Comparison of ENCODE assay signal across 8 cellular contexts in the genomic region with DNA sequence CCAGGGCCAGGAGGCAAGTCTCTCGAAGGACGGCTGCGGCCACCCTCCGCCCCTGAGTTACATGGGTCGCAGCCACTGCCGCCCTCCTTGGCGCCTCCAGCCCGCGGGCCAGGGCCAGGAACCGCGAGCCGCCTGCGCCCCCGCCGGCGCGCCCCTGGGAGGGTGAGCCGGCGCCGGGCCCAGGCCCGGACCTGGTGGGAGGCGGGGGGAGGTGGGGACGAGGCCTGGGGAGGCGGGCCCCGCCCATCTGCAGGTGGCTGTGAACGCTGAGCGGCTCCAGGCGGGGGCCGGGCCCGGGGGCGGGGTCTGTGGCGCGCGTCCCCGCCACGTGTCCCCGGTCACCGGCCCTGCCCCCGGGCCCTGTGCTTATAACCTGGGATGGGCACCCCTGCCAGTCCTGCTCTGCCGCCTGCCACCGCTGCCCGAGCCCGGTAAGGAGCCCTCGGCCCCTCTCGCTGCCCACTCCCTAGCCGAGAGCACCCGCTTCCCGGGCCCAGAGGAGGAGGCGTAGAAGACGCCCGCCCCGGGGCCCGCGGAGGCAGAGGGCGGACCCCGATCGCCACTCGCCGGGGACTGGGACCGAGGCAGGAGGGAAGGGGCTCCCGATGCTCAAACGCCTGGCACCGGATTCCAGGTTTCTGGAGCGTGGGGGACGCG. TPM values are rescaled to one million over a fixed set of nuclear protein-coding genes. Genes with fewer than 3 reads are reported as not detected.
DNase-seq lines count a peak whose midpoint lies in the region; ATAC-seq and TF ChIP-seq lines count a peak whose summit lies in the region.

A gene (plus strand): TSS at position 397 of the 657 bp plus-strand sequence. CDS start 7,268 bp downstream, outside the sequence.

- peak within 1 kb of the TSS; percentile 89 for H3K4me2 ChIP-seq in neural progenitor cell

- H3K27ac Mint-ChIP-seq in neural progenitor cell = no peak within 1 kb of the TSS

- peak within 1 kb of the TSS; percentile 85 for H3K4me3 Mint-ChIP-seq in neural progenitor cell

- H3F3A ChIP-seq in neural progenitor cell (ENCODE audit: low read depth) = peaks cover 43% of the 10 kb centered on the region

- no peak within 1 kb of the TSS for H3K9ac ChIP-seq in neural progenitor cell

- H3K4me1 Mint-ChIP-seq in neural progenitor cell = peaks cover 39% of the 10 kb centered on the region

- DNase-seq in ELR (ENCODE audit: low read depth) (peak; percentile 39), NCI-H2227 treated with DMSO at 0.1 percent for 48 hours (lab: John Stamatoyannopoulos, UW) (peak; percentile 36), fibroblast of pulmonary artery (ENCODE audit: low read depth) (peak; percentile 35), neural progenitor cell (ENCODE audit: low spot score) (peak; percentile 83), tibial artery (peak; percentile 55 to 87), NCI-H446 (lab: John Stamatoyannopoulos, UW) (no peak)
- peak; percentile 45 for DNase-seq in activated T-cell treated with anti-CD3 and anti-CD28 coated beads, Interleukin-2, amount 50 U/mL, for 1 hour

- TF ChIP-seq CTCF in fibroblast of pulmonary artery (IDR thresholded peaks at IDR 0.05; ENCODE audit: low read length, missing control alignments) (no peak), neural progenitor cell (IDR thresholded peaks at IDR 0.05) (no peak), tibial artery (IDR thresholded peaks at IDR 0.05) (no peak)

- H3K36me3 ChIP-seq in neural progenitor cell = no peaks in the 10 kb centered on the region
- no peaks in the 10 kb centered on the region for H3K36me3 ChIP-seq in tibial artery

- H3K4me1 ChIP-seq in neural progenitor cell (peaks cover 28% of the 10 kb centered on the region), tibial artery (peaks cover 0 to 41% (median 35%) of the 10 kb centered on the region in 4 donors)

- intact Hi-C loops in tibial artery (cut with DNase I; ENCODE audit: low total_unique reads) = no loop called here

- no peak for ATAC-seq in HG03039 (IDR thresholded peaks at IDR 0.05; ENCODE audit: unreplicated experiment)

- H3K27me3 ChIP-seq in neural progenitor cell = peaks cover 30% of the 10 kb centered on the region
- no peaks in the 10 kb centered on the region for H3K27me3 ChIP-seq in tibial artery

- peaks cover 28% of the 10 kb centered on the region for H3K27me3 Mint-ChIP-seq in neural progenitor cell (ENCODE audit: insufficient read depth, low read depth)

- H2AFZ ChIP-seq in neural progenitor cell (replicated peaks) = peak within 1 kb of the TSS; percentile 87

- H3K36me3 Mint-ChIP-seq in neural progenitor cell = peaks cover 2% of the 10 kb centered on the region

- H4K20me1 ChIP-seq in neural progenitor cell (ENCODE audit: low read depth) = peaks cover 16% of the 10 kb centered on the region

- H3K9me3 ChIP-seq in neural progenitor cell (ENCODE audit: low read depth) (peaks cover 9% of the 10 kb centered on the region), tibial artery (peaks cover 5 to 11% (median 9%) of the 10 kb centered on the region in 3 donors)

- H3K4me3 ChIP-seq in fibroblast of pulmonary artery (replicated peaks; ENCODE audit: low read depth, low read length) (peak within 1 kb of the TSS; percentile 71), neural progenitor cell (peak within 1 kb of the TSS; percentile 57), tibial artery (peak within 1 kb of the TSS; percentile 57 to 80)

- H3K27ac ChIP-seq in neural progenitor cell (no peak within 1 kb of the TSS), tibial artery (peak within 1 kb of the TSS; percentile 73 to 79)

- peaks cover 7% of the 10 kb centered on the region for H3K79me2 ChIP-seq in neural progenitor cell (ENCODE audit: low read depth)

- peaks cover 14% of the 10 kb centered on the region for H3K9me3 Mint-ChIP-seq in neural progenitor cell

RNA-seq across cellular contexts. Expression of the gene that starts here (rescaled TPM):
- 22.5 and 28.9 TPM in 2 replicates for total RNA-seq in neural progenitor cell (ENCODE audit: low replicate concordance)

Comparison
In these comparisons a context has a peak if more than half of its experiments do, and no peak if none do; other contexts are left out.
1. DNase-seq: peak in ELR (single experiment), NCI-H2227 treated with DMSO at 0.1 percent for 48 hours (single experiment), activated T-cell treated with anti-CD3 and anti-CD28 coated beads, Interleukin-2, amount 50 U/mL, for 1 hour (single experiment), fibroblast of pulmonary artery (single experiment), neural progenitor cell (single experiment) and tibial artery (2 of 2); none in NCI-H446 (0 of 2).
2. Peak in every context shown above with its lines, with median percentiles within 50 percentile points of each other: H3K4me3 ChIP-seq.